ENCODE assay signal across 2 cellular contexts in the genomic region with DNA sequence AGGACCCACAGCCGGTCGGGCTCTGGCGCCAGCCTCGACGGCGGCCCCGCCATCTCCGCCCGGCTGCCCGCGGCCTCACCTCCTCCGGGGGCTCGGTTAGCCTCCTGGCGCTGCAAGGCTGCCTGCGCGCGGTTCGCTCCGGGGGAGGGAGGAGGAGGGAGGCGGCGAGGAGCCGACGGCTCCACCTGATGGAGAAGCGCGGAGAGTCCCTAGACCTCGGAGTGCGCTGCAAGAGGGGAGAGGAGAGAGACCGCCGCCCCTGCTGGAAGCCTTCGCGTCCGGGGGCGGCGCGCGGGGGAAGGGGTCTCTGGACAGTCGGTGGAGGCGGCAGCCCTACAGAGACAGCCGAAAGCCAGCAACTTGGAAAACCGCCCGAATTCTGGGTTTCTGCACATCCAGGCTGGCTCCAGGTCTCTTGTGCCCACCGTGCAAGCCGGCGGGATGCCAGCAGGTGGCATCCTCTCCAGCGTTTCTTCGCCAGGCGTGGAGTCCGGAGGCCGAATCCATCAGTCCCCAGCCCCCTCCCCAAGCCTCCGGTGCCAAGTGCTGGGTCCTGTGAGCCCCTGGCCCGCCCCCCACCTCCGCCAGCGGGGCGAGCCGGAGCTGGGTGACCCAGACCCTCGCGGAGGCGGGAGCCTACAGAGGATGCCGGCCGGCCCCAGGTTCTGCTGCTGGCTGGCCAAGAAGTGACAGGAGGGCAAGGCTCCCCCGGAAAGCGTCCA.
TF ChIP-seq lines count a peak whose summit lies in the region.

No MANE protein-coding gene starts in this region.

TF ChIP-seq in endothelial cell of umbilical vein, 7 proteins besides CTCF, POLR2A, EP300 and RAD21:
- TF ChIP-seq GATA2 (IDR thresholded peaks at IDR 0.05; ENCODE audit: insufficient read depth, insufficient read length, low read depth, low read length) (no peak), EZH2 (IDR thresholded peaks at IDR 0.05; ENCODE audit: borderline replicate concordance, low read depth, low read length, severe bottlenecking) (peak; percentile 18)

TF ChIP-seq in neural cell, 6 proteins besides CTCF, POLR2A, EP300 and RAD21:
- TF ChIP-seq, protein P1, sequence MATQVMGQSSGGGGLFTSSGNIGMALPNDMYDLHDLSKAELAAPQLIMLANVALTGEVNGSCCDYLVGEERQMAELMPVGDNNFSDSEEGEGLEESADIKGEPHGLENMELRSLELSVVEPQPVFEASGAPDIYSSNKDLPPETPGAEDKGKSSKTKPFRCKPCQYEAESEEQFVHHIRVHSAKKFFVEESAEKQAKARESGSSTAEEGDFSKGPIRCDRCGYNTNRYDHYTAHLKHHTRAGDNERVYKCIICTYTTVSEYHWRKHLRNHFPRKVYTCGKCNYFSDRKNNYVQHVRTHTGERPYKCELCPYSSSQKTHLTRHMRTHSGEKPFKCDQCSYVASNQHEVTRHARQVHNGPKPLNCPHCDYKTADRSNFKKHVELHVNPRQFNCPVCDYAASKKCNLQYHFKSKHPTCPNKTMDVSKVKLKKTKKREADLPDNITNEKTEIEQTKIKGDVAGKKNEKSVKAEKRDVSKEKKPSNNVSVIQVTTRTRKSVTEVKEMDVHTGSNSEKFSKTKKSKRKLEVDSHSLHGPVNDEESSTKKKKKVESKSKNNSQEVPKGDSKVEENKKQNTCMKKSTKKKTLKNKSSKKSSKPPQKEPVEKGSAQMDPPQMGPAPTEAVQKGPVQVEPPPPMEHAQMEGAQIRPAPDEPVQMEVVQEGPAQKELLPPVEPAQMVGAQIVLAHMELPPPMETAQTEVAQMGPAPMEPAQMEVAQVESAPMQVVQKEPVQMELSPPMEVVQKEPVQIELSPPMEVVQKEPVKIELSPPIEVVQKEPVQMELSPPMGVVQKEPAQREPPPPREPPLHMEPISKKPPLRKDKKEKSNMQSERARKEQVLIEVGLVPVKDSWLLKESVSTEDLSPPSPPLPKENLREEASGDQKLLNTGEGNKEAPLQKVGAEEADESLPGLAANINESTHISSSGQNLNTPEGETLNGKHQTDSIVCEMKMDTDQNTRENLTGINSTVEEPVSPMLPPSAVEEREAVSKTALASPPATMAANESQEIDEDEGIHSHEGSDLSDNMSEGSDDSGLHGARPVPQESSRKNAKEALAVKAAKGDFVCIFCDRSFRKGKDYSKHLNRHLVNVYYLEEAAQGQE (IDR thresholded peaks at IDR 0.05; ENCODE audit: borderline replicate concordance), result no peak
- TF ChIP-seq SMC3 (conservative IDR thresholded peaks at IDR 0.05; ENCODE audit: poor library complexity) (peak; percentile 87), MXI1 (conservative IDR thresholded peaks at IDR 0.05; ENCODE audit: poor library complexity, severe bottlenecking) (peak; percentile 62)
